8 cellular contexts compared by ENCODE assay signal in the genomic region with DNA sequence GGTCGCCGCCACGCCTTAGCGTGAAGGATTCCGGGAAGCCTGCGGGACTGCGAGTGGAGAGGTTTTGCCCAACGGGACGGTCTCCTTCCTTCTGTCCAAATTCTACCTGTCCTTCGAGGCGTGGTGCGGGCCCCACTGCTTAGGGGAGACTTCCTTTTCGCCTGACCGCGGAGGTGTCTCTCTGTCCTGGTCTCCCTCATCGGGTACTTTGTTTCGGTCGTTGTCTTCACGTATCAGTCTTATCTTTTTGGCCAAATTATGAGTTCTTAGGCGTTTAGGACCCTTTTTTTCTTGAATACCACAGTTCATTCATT. TPM values are rescaled to one million over a fixed set of nuclear protein-coding genes. Genes with fewer than 3 reads are reported as not detected.
DNase-seq lines count a peak whose midpoint lies in the region; ATAC-seq and TF ChIP-seq lines count a peak whose summit lies in the region.

No MANE protein-coding gene starts in this region.

- ATAC-seq in HG03135 (IDR thresholded peaks at IDR 0.05; ENCODE audit: unreplicated experiment) = peak; percentile 24
- ATAC-seq in naive B cell (ENCODE audit: low read depth in 2 of 2) = peak in 1 of 2 donors; percentile 0
- ATAC-seq in HG02884 (IDR thresholded peaks at IDR 0.05; ENCODE audit: unreplicated experiment) = no peak
- ATAC-seq in HG02642 (IDR thresholded peaks at IDR 0.05; ENCODE audit: poor library complexity, unreplicated experiment) = no peak

- peak overlapping the region; percentile 79 to 89 for H3K27ac ChIP-seq in breast epithelium

- H3K4me3 Mint-ChIP-seq in Caco-2 (ENCODE audit: unreplicated experiment) = peak overlapping the region; percentile 88
- peak overlapping the region; percentile 85 to 98 (median 94) for H3K4me3 Mint-ChIP-seq in naive B cell

- H3K36me3 Mint-ChIP-seq in Caco-2 (ENCODE audit: insufficient read depth, unreplicated experiment) (peaks cover 36% of the 10 kb centered on the region), naive B cell (no peaks in the 10 kb centered on the region)

- H3K27me3 Mint-ChIP-seq in Caco-2 (ENCODE audit: insufficient read depth, unreplicated experiment) (no peaks in the 10 kb centered on the region), naive B cell (no peaks in the 10 kb centered on the region)

- CTCF ChIA-PET in Caco-2 (lab: Charles Lee) = interaction anchor here (0.6 to 2.4 kb wide), 23 partner anchors 13 to 826 kb away, joined by 3 to 19 read pairs (median 4); a partner anchor contains a TSS

- H3K4me1 ChIP-seq in Caco-2 (peaks cover 18% of the 10 kb centered on the region), breast epithelium (peaks cover 4 to 12% of the 10 kb centered on the region in 2 donors)

- BruUV-seq in Caco-2 (replicated peaks; lab: Mats Ljungman, UMichigan) = TSS peak; percentile 78

- POLR2A ChIA-PET in Caco-2 (lab: Charles Lee) = interaction anchor here (0.5 to 2.4 kb wide), 23 partner anchors 10 to 870 kb away, joined by 3 to 71 read pairs (median 4); a partner anchor contains a TSS

- no peak for TF ChIP-seq CTCF in Caco-2 (IDR thresholded peaks at IDR 0.05; ENCODE audit: insufficient read depth in 1 of 2, low read depth in 1 of 2, low read length in 1 of 2, severe bottlenecking in 1 of 2, unreplicated experiment in 1 of 2)
- TF ChIP-seq CTCF in breast epithelium (IDR thresholded peaks at IDR 0.05) = no peak

- peak overlapping the region; percentile 84 for H3K4me3 ChIP-seq in Caco-2 (ENCODE audit: low read depth, low read length)
- peak overlapping the region; percentile 87 to 92 (median 91) for H3K4me3 ChIP-seq in breast epithelium

- no peak for TF ChIP-seq POLR2A in breast epithelium (IDR thresholded peaks at IDR 0.05)

- H3K27me3 ChIP-seq in Caco-2 (replicated peaks; ENCODE audit: control insufficient read depth, insufficient read depth, low read length) (no peaks in the 10 kb centered on the region), breast epithelium (no peaks in the 10 kb centered on the region)

- H3K4me1 Mint-ChIP-seq in Caco-2 (ENCODE audit: low read depth, unreplicated experiment) (peaks cover 21% of the 10 kb centered on the region), naive B cell (peaks cover 32 to 43% (median 39%) of the 10 kb centered on the region in 3 donors)

- intact Hi-C loops in Caco-2 (cut with micrococcal nuclease; ENCODE audit: unreplicated experiment) = loop anchor here (1.0 kb wide), 3 partner anchors 14 to 26 kb away; a partner anchor contains a TSS
- intact Hi-C loops in breast epithelium (cut with DNase I; ENCODE audit: low total_unique reads) = no loop called here

- H3K36me3 ChIP-seq in Caco-2 (ENCODE audit: control insufficient read depth, insufficient read depth, low read length) (peaks cover 5% of the 10 kb centered on the region; the same call in 1 of the 2 replicates), breast epithelium (no peaks in the 10 kb centered on the region)

- DNase-seq in Caco-2 = no peak
- DNase-seq in breast epithelium (ENCODE audit: low spot score in 2 of 2) = no peak
- DNase-seq in naive B cell = no peak
- no peak for DNase-seq in RPMI8226
- no peak for DNase-seq in NK-92 treated with Interleukin-12 subunit alpha and Interleukin-12 subunit beta, amount 100 ng/mL, for 24 hours (lab: John Stamatoyannopoulos, UW)

- H3K9me3 Mint-ChIP-seq in Caco-2 (ENCODE audit: unreplicated experiment) = no peaks in the 10 kb centered on the region
- H3K9me3 Mint-ChIP-seq in naive B cell = no peaks in the 10 kb centered on the region

- H3K27ac Mint-ChIP-seq in Caco-2 (ENCODE audit: unreplicated experiment) (peak overlapping the region; percentile 90), naive B cell (peak overlapping the region; percentile 90 to 99 (median 94))

- no peaks in the 10 kb centered on the region for H3K9me3 ChIP-seq in Caco-2
- no peaks in the 10 kb centered on the region for H3K9me3 ChIP-seq in breast epithelium

RNA-seq across cellular contexts. Expression of a gene that starts 0.4 kb away (rescaled TPM):
- total RNA-seq in Caco-2 (2022) = 61.6 and 65.2 TPM in 2 replicates
- total RNA-seq in breast epithelium = 10 to 100 TPM; 17.9 to 29.6 (median 29.2) TPM
- polyA plus RNA-seq in naive B cell (ENCODE audit: low read depth in 6 of 6) = 10 to 100 TPM in 3 of 6 donors, 1 to 10 TPM in 3; 7.0 to 19.3 (median 9.9) TPM

RNA-seq across cellular contexts. Expression of a gene that starts 14.6 kb away (rescaled TPM):
- total RNA-seq in Caco-2 (2022) (14.7 and 15.4 TPM in 2 replicates), breast epithelium (1 to 10 TPM; 5.1 to 6.9 (median 6.3) TPM)
- 1 to 10 TPM in 5 of 6 donors, under 1 TPM in 1; 0.55 to 3.8 (median 2.0) TPM for polyA plus RNA-seq in naive B cell (ENCODE audit: low read depth in 6 of 6)

RNA-seq across cellular contexts. Expression of a gene that starts 20.1 kb away (rescaled TPM):
- total RNA-seq in Caco-2 (2022) (117 and 119 TPM in 2 replicates), breast epithelium (10 to 100 TPM; 18.4 to 32.5 (median 27.2) TPM)
- polyA plus RNA-seq in naive B cell (ENCODE audit: low read depth in 6 of 6) = 10 to 100 TPM; 29.7 to 61.6 (median 34.5) TPM

RNA-seq across cellular contexts. Expression of a gene that starts 27.1 kb away (rescaled TPM):
- total RNA-seq in Caco-2 (2022) (0.18 TPM in 1 of 2 replicates, not detected in the other), breast epithelium (under 1 TPM in 1 of 3 donors, not detected in 2; 0.16 TPM)
- polyA plus RNA-seq in naive B cell (ENCODE audit: low read depth in 6 of 6) = not detected

RNA-seq across cellular contexts. Expression of a gene that starts 37.1 kb away (rescaled TPM):
- total RNA-seq in Caco-2 (2022) = 94.9 and 95.7 TPM in 2 replicates
- 10 to 100 TPM in 1 of 3 donors, 1 to 10 TPM in 2; 5.6 to 21.6 (median 8.9) TPM for total RNA-seq in breast epithelium
- 10 to 100 TPM; 11.7 to 26.8 (median 16.4) TPM for polyA plus RNA-seq in naive B cell (ENCODE audit: low read depth in 6 of 6)
